Comparison of ENCODE assay signal across 31 cellular contexts in genomic region chr2:157015015-157015575, GRCh38.
"Had no signal": no experiment of that assay in that cellular context is flagged by ENCODE, and none has a peak within 500 bp of the region (broad histone marks: within the 10 kb centered on the region; RNA-seq: fewer than 3 reads in every experiment).

No MANE protein-coding gene starts in this region.

- ATAC-seq: activated CD4-positive, CD25-positive, alpha-beta regulatory T cell treated with anti-CD3 and anti-CD28 coated beads, Interleukin-2, amount 50 U/mL, for 24 hours; activated CD8-positive, alpha-beta memory T cell treated with anti-CD3 and anti-CD28 coated beads, Interleukin-2, amount 10 ng/mL, durations not matched to agents 7 days and 5 days; activated CD8-positive, alpha-beta T cell treated with anti-CD3 and anti-CD28 coated beads, Interleukin-2, amount 10 ng/mL, durations not matched to agents 7 days and 5 days; activated naive CD4-positive, alpha-beta T cell treated with anti-CD3 and anti-CD28 coated beads, Interleukin-2, amount 50 U/mL, for 72 hours; esophagus mucosa; foreskin keratinocyte; gastroesophageal sphincter; T-helper 17 cell had no signal

- H3K9me3 Mint-ChIP-seq: activated B cell treated with CpG ODN at 0.5 μM for 24 hours; activated CD4-positive, alpha-beta memory T cell treated with anti-CD3 and anti-CD28 coated beads for 36 hours; activated naive CD4-positive, alpha-beta T cell treated with anti-CD3 and anti-CD28 coated beads, Interleukin-2, amount 10 ng/mL, durations not matched to agents 7 days and 5 days; activated naive CD4-positive, alpha-beta T cell treated with anti-CD3 and anti-CD28 coated beads, Interleukin-2, amount 50 U/mL, for 72 hours; activated naive CD8-positive, alpha-beta T cell treated with anti-CD3 and anti-CD28 coated beads, Interleukin-2, amount 10 ng/mL, durations not matched to agents 7 days and 5 days; central memory CD8-positive, alpha-beta T cell; dendritic cell treated with granulocyte-macrophage colony-stimulating factor and Interleukin-4, amounts not matched to agents 40 ng/mL and 50 ng/mL, for 4 days; endodermal cell; T-helper 2 cell treated with Interferon-gamma antibody and Interleukin-4, amounts not matched to agents 5 μg/mL and 100 μg/mL, for 36 hours had no signal

- H3K27me3 Mint-ChIP-seq: activated B cell treated with CpG ODN at 0.5 μM for 24 hours; activated CD4-positive, alpha-beta memory T cell treated with anti-CD3 and anti-CD28 coated beads for 36 hours; activated CD8-positive, alpha-beta memory T cell treated with anti-CD3 and anti-CD28 coated beads, Interleukin-2, amount 10 ng/mL, durations not matched to agents 7 days and 5 days; activated naive CD4-positive, alpha-beta T cell treated with anti-CD3 and anti-CD28 coated beads, Interleukin-2, amount 10 ng/mL, durations not matched to agents 7 days and 5 days; activated naive CD8-positive, alpha-beta T cell treated with anti-CD3 and anti-CD28 coated beads, Interleukin-2, amount 10 ng/mL, durations not matched to agents 7 days and 5 days; brain; central memory CD8-positive, alpha-beta T cell; dendritic cell treated with granulocyte-macrophage colony-stimulating factor and Interleukin-4, amounts not matched to agents 40 ng/mL and 50 ng/mL, for 4 days; T-helper 17 cell had no signal

- H3K4me3 ChIP-seq: ascending aorta, breast epithelium, coronary artery, dorsolateral prefrontal cortex, gastroesophageal sphincter had no signal

- DNase-seq: activated B cell treated with CpG ODN at 0.5 μM for 24 hours; activated CD4-positive, alpha-beta memory T cell treated with anti-CD3 and anti-CD28 coated beads for 36 hours; activated CD4-positive, alpha-beta T cell treated with anti-CD3 and anti-CD28 coated beads for 48 hours; activated CD8-positive, alpha-beta memory T cell treated with anti-CD3 and anti-CD28 coated beads, Interleukin-2, amount 10 ng/mL, durations not matched to agents 7 days and 5 days; activated CD8-positive, alpha-beta memory T cell treated with anti-CD3 and anti-CD28 coated beads, Interleukin-2, amount 50 U/mL, for 4 hours; activated CD8-positive, alpha-beta T cell treated with anti-CD3 and anti-CD28 coated beads, Interleukin-2, amount 10 ng/mL, durations not matched to agents 7 days and 5 days; activated gamma-delta T cell; activated naive CD4-positive, alpha-beta T cell; activated naive CD4-positive, alpha-beta T cell treated with anti-CD3 and anti-CD28 coated beads, Interleukin-2, amount 10 ng/mL, durations not matched to agents 7 days and 5 days; activated naive CD8-positive, alpha-beta T cell treated with anti-CD3 and anti-CD28 coated beads, Interleukin-2, amount 10 ng/mL, durations not matched to agents 7 days and 5 days; activated T-cell treated with anti-CD3 and anti-CD28 coated beads, Interleukin-2, amount 50 U/mL, for 1 hour; activated T-cell treated with anti-CD3 and anti-CD28 coated beads, Interleukin-2, amount 50 U/mL, for 48 hours; dorsolateral prefrontal cortex; effector memory CD4-positive, alpha-beta T cell; endodermal cell; foreskin keratinocyte; T-helper 1 cell; T-helper 17 cell; T1000; WERI-Rb-1 had no signal

- H3K4me3 Mint-ChIP-seq: activated B cell treated with CpG ODN at 0.5 μM for 24 hours; activated CD4-positive, alpha-beta memory T cell treated with anti-CD3 and anti-CD28 coated beads for 36 hours; activated CD8-positive, alpha-beta memory T cell treated with anti-CD3 and anti-CD28 coated beads, Interleukin-2, amount 10 ng/mL, durations not matched to agents 7 days and 5 days; activated CD8-positive, alpha-beta T cell treated with anti-CD3 and anti-CD28 coated beads, Interleukin-2, amount 10 ng/mL, durations not matched to agents 7 days and 5 days; activated naive CD4-positive, alpha-beta T cell treated with anti-CD3 and anti-CD28 coated beads, Interleukin-2, amount 10 ng/mL, durations not matched to agents 7 days and 5 days; activated naive CD8-positive, alpha-beta T cell treated with anti-CD3 and anti-CD28 coated beads, Interleukin-2, amount 10 ng/mL, durations not matched to agents 7 days and 5 days; brain; central memory CD8-positive, alpha-beta T cell; dendritic cell treated with granulocyte-macrophage colony-stimulating factor and Interleukin-4, amounts not matched to agents 40 ng/mL and 50 ng/mL, for 4 days; endodermal cell; T-helper 17 cell; T-helper 2 cell treated with Interferon-gamma antibody and Interleukin-4, amounts not matched to agents 5 μg/mL and 100 μg/mL, for 36 hours had no signal

- H3K9me3 ChIP-seq: ascending aorta, breast epithelium, gastroesophageal sphincter had no signal

- H3K27me3 ChIP-seq: ascending aorta, breast epithelium, dorsolateral prefrontal cortex, foreskin keratinocyte, gastroesophageal sphincter had no signal

- H3K27ac ChIP-seq: ascending aorta, breast epithelium, coronary artery, dorsolateral prefrontal cortex, foreskin keratinocyte, gastroesophageal sphincter, WERI-Rb-1 had no signal

- H3K36me3 ChIP-seq: ascending aorta, breast epithelium, gastroesophageal sphincter, WERI-Rb-1 had no signal

- H3K4me1 ChIP-seq: ascending aorta, breast epithelium, foreskin keratinocyte, gastroesophageal sphincter had no signal

- H3K36me3 Mint-ChIP-seq: activated CD4-positive, alpha-beta memory T cell treated with anti-CD3 and anti-CD28 coated beads for 36 hours; activated CD8-positive, alpha-beta memory T cell treated with anti-CD3 and anti-CD28 coated beads, Interleukin-2, amount 10 ng/mL, durations not matched to agents 7 days and 5 days; activated naive CD4-positive, alpha-beta T cell treated with anti-CD3 and anti-CD28 coated beads, Interleukin-2, amount 10 ng/mL, durations not matched to agents 7 days and 5 days; activated naive CD4-positive, alpha-beta T cell treated with anti-CD3 and anti-CD28 coated beads, Interleukin-2, amount 50 U/mL, for 72 hours; activated naive CD8-positive, alpha-beta T cell treated with anti-CD3 and anti-CD28 coated beads, Interleukin-2, amount 10 ng/mL, durations not matched to agents 7 days and 5 days; brain had no signal

- H3K4me1 Mint-ChIP-seq: activated B cell treated with CpG ODN at 0.5 μM for 24 hours; activated CD8-positive, alpha-beta memory T cell treated with anti-CD3 and anti-CD28 coated beads, Interleukin-2, amount 10 ng/mL, durations not matched to agents 7 days and 5 days; activated naive CD4-positive, alpha-beta T cell treated with anti-CD3 and anti-CD28 coated beads, Interleukin-2, amount 10 ng/mL, durations not matched to agents 7 days and 5 days; activated naive CD8-positive, alpha-beta T cell treated with anti-CD3 and anti-CD28 coated beads, Interleukin-2, amount 10 ng/mL, durations not matched to agents 7 days and 5 days; brain; central memory CD8-positive, alpha-beta T cell; endodermal cell; T-helper 17 cell had no signal

- H3K27ac Mint-ChIP-seq: activated B cell treated with CpG ODN at 0.5 μM for 24 hours; activated CD4-positive, alpha-beta memory T cell treated with anti-CD3 and anti-CD28 coated beads for 36 hours; activated CD8-positive, alpha-beta memory T cell treated with anti-CD3 and anti-CD28 coated beads, Interleukin-2, amount 10 ng/mL, durations not matched to agents 7 days and 5 days; activated CD8-positive, alpha-beta T cell treated with anti-CD3 and anti-CD28 coated beads, Interleukin-2, amount 10 ng/mL, durations not matched to agents 7 days and 5 days; activated naive CD4-positive, alpha-beta T cell treated with anti-CD3 and anti-CD28 coated beads, Interleukin-2, amount 10 ng/mL, durations not matched to agents 7 days and 5 days; activated naive CD4-positive, alpha-beta T cell treated with anti-CD3 and anti-CD28 coated beads, Interleukin-2, amount 50 U/mL, for 72 hours; activated naive CD8-positive, alpha-beta T cell treated with anti-CD3 and anti-CD28 coated beads, Interleukin-2, amount 10 ng/mL, durations not matched to agents 7 days and 5 days; brain; dendritic cell treated with granulocyte-macrophage colony-stimulating factor and Interleukin-4, amounts not matched to agents 40 ng/mL and 50 ng/mL, for 4 days; endodermal cell; T-helper 17 cell; T-helper 2 cell treated with Interferon-gamma antibody and Interleukin-4, amounts not matched to agents 5 μg/mL and 100 μg/mL, for 36 hours had no signal
